In the genomic region with DNA sequence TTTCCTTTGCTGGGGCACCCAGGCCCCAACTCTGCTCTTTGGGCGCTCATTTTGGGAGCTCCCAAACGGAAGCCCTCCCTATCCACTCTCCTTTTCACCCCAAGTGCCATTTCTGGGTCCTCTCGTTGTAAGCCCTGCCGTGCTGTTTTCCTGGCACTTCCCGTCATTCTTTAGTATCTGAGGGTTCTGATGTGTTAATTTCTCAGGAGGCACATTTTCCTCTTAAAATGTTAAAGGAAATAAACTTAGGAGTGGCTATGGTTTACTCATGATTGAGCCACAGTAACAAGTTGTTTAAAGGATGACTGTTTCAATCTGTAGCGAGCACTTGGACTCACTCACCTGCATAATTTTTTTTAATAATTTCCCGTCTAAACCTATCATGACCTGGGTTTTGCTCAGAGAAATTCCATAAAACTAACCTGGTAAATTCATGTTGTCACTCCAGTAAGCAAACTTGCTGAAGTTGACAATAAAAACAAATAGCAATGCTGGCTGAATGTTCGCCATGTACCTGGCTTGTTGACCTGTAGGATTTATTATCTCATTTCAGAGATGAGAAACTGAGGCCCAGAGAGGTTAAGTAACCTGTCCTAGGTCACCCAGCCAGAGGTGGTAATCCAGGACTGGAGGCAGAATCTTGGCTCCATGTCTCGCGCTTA, we compare ENCODE assay signal across 1 cellular context.
TF ChIP-seq lines count a peak whose summit lies in the region.

No MANE protein-coding gene starts in this region.

TF ChIP-seq in endothelial cell of umbilical vein, 7 proteins besides CTCF, POLR2A, EP300 and RAD21:
- TF ChIP-seq MYC (IDR thresholded peaks at IDR 0.05; ENCODE audit: low read depth, low read length) (no peak), EZH2 (IDR thresholded peaks at IDR 0.05; ENCODE audit: borderline replicate concordance, low read depth, low read length, severe bottlenecking) (no peak), JUN (IDR thresholded peaks at IDR 0.05; ENCODE audit: borderline replicate concordance, insufficient read depth, insufficient read length, low read depth) (no peak), FOS (IDR thresholded peaks at IDR 0.05; ENCODE audit: borderline replicate concordance, insufficient read depth, low read length) (no peak), POLR2AphosphoS5 (IDR thresholded peaks at IDR 0.05; ENCODE audit: insufficient read depth, low read depth, low read length) (no peak), GATA2 (IDR thresholded peaks at IDR 0.05; ENCODE audit: insufficient read depth, insufficient read length, low read depth, low read length) (no peak)
- TF ChIP-seq, protein P1, sequence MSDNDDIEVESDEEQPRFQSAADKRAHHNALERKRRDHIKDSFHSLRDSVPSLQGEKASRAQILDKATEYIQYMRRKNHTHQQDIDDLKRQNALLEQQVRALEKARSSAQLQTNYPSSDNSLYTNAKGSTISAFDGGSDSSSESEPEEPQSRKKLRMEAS (IDR thresholded peaks at IDR 0.05; ENCODE audit: insufficient read depth, insufficient read length) = no peak
